In genomic region chr11:123942413-123942812, GRCh38 we compare ENCODE assay signal across 1 cellular context.
A peak's percentile ranks its signal among the peaks of the same experiment; 100 is the strongest.
TF ChIP-seq lines count a peak whose summit lies in the region.

No MANE protein-coding gene starts in this region.

TF ChIP-seq in K562, 482 proteins besides CTCF, POLR2A, EP300 and RAD21:
- TF ChIP-seq RAD51 (IDR thresholded peaks at IDR 0.05; ENCODE audit: borderline replicate concordance, low read depth) (peak; percentile 20; the same call in 1 of the 2 replicates), CREB1 (IDR thresholded peaks at IDR 0.05) (no peak), CREB1 (CRISPR knock-in tag; IDR thresholded peaks at IDR 0.05) (no peak), TFE3 (CRISPR knock-in tag; IDR thresholded peaks at IDR 0.05) (peak; percentile 66), USF2 (CRISPR knock-in tag; IDR thresholded peaks at IDR 0.05) (peak; percentile 58), RCOR1 (IDR thresholded peaks at IDR 0.05; ENCODE audit: borderline replicate concordance in 1 of 2, low read depth in 2 of 2, low read length in 2 of 2) (no peak)
